16 cellular contexts compared by ENCODE assay signal in the genomic region with DNA sequence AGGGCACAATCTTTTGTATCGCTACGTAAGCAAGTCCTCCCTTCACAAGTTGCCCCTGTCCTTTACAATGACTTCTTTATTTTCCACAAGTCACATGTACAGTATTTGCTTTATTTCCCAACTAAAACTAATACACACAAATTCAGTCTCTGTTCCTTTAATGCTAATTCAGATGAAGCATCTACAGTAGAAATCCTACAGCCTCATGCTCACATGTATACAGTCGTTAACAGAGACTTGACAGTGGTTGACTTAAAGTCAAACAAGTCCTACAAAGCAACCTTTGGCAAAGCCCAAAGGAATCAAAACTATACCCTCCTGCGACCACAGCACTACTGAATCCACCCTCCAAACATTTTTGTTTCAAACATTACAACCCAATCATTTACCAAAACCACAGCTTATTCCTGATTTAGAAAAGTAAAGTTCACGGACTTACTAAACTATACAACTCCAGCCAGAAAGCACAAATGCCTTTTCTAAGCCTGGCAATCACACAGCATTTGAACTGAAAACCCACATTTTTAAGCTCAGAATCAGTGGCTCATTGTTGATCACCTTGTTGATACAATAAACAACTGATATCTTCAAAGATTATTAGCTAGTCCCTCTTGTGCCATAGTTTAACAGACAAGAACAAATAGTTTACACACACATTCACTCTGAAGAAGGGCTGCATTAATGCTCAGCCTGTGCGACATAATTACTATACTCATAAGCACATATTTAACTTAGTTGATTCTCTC.
A peak's percentile ranks its signal among the peaks of the same experiment; 100 is the strongest.
DNase-seq lines count a peak whose midpoint lies in the region; ATAC-seq and TF ChIP-seq lines count a peak whose summit lies in the region.
"Had no signal": no experiment of that assay in that cellular context is flagged by ENCODE, and none has a peak within 500 bp of the region (broad histone marks: within the 10 kb centered on the region; RNA-seq: fewer than 3 reads in every experiment).

No MANE protein-coding gene starts in this region.

- no peak for DNase-seq in Caco-2
- peak; percentile 11 to 28 for DNase-seq in NCI-H526 (lab: John Stamatoyannopoulos, UW)
- DNase-seq in esophagus muscularis mucosa (ENCODE audit: extremely low spot score): no peak
- no peak for DNase-seq in osteoblast (ENCODE audit: insufficient read length, low spot score, missing footprints)
- DNase-seq in stimulated activated naive CD8-positive, alpha-beta T cell treated with anti-CD3 and anti-CD28 coated beads, Interleukin-15, amount 100 ng/mL, for 72 hours: no peak
- DNase-seq: activated T-cell treated with anti-CD3 and anti-CD28 coated beads, Interleukin-2, amount 50 U/mL, for 4 hours; dermis blood vessel endothelial cell; DMS79; NCI-H2029 treated with DMSO at 0.1 percent for 48 hours; pancreas had no signal

- H3K4me2 ChIP-seq in osteoblast (ENCODE audit: insufficient read depth, low read length): peak overlapping the region; percentile 52

- H3K9me3 ChIP-seq in Caco-2: no peaks in the 10 kb centered on the region
- H3K9me3 ChIP-seq in esophagus muscularis mucosa: no peaks in the 10 kb centered on the region
- no peaks in the 10 kb centered on the region for H3K9me3 ChIP-seq in osteoblast (ENCODE audit: low read depth, low read length)
- H3K9me3 ChIP-seq: pancreas had no signal

- H4K20me1 ChIP-seq in osteoblast (ENCODE audit: insufficient read depth, low read length): no peaks in the 10 kb centered on the region

- no TSS peak for BruUV-seq in Caco-2 (replicated peaks; lab: Mats Ljungman, UMichigan)

- no peak for ATAC-seq in HG02885 (IDR thresholded peaks at IDR 0.05; ENCODE audit: poor library complexity, unreplicated experiment)
- no peak for ATAC-seq in HG02938 (IDR thresholded peaks at IDR 0.05; ENCODE audit: unreplicated experiment)
- no peak for ATAC-seq in GM21381 (IDR thresholded peaks at IDR 0.05; ENCODE audit: unreplicated experiment)
- ATAC-seq in stimulated activated naive CD8-positive, alpha-beta T cell treated with anti-CD3 and anti-CD28 coated beads, Interleukin-15, amount 100 ng/mL, for 72 hours: no peak
- ATAC-seq: activated T-cell treated with anti-CD3 and anti-CD28 coated beads, Interleukin-2, amount 50 U/mL, for 4 hours; HCT116; pancreas had no signal

- H2AFZ ChIP-seq in osteoblast (ENCODE audit: low read length): no peak overlapping the region

- intact Hi-C loops in Caco-2 (cut with micrococcal nuclease; ENCODE audit: unreplicated experiment): loop anchor here (5.0 kb wide), 1 partner anchor 33 kb away; no protein-coding TSS in a partner anchor
- intact Hi-C loops in esophagus muscularis mucosa (cut with DNase I): no loop called here

- 79% methylated on average over 6 of the region's 6 CpGs for WGBS in esophagus muscularis mucosa

- no peak for TF ChIP-seq POLR2A in esophagus muscularis mucosa (IDR thresholded peaks at IDR 0.05; ENCODE audit: low read depth)

- CTCF ChIA-PET in Caco-2 (lab: Charles Lee): interaction anchor here (1.4 kb wide), 1 partner anchor 46 kb away, joined by 7 read pairs; no protein-coding TSS in a partner anchor

- no peaks in the 10 kb centered on the region for H3K27me3 ChIP-seq in Caco-2 (replicated peaks; ENCODE audit: control insufficient read depth, insufficient read depth, low read length)
- no peaks in the 10 kb centered on the region for H3K27me3 ChIP-seq in esophagus muscularis mucosa
- H3K27me3 ChIP-seq in osteoblast (ENCODE audit: insufficient read depth, low read length): no peaks in the 10 kb centered on the region
- H3K27me3 ChIP-seq: pancreas had no signal

- H3K27ac Mint-ChIP-seq in Caco-2 (ENCODE audit: unreplicated experiment): no peak overlapping the region
- no peak overlapping the region for H3K27ac Mint-ChIP-seq in stimulated activated naive CD8-positive, alpha-beta T cell treated with anti-CD3 and anti-CD28 coated beads, Interleukin-15, amount 100 ng/mL, for 72 hours
- H3K27ac Mint-ChIP-seq: B cell had no signal

- no peak overlapping the region for H3K4me3 Mint-ChIP-seq in Caco-2 (ENCODE audit: unreplicated experiment)
- H3K4me3 Mint-ChIP-seq in stimulated activated naive CD8-positive, alpha-beta T cell treated with anti-CD3 and anti-CD28 coated beads, Interleukin-15, amount 100 ng/mL, for 72 hours: no peak overlapping the region
- H3K4me3 Mint-ChIP-seq: activated T-cell treated with anti-CD3 and anti-CD28 coated beads, Interleukin-2, amount 50 U/mL, for 4 hours; B cell had no signal

- TF ChIP-seq CTCF in Caco-2 (IDR thresholded peaks at IDR 0.05; ENCODE audit: insufficient read depth in 1 of 2, low read depth in 1 of 2, low read length in 1 of 2, severe bottlenecking in 1 of 2, unreplicated experiment in 1 of 2) (no peak), esophagus muscularis mucosa (IDR thresholded peaks at IDR 0.05) (no peak), osteoblast (IDR thresholded peaks at IDR 0.05; ENCODE audit: extremely low read depth, low read depth, low read length) (no peak)

- peaks cover 14% of the 10 kb centered on the region; the same call in 1 of the 2 replicates for H3K4me1 ChIP-seq in Caco-2
- H3K4me1 ChIP-seq in esophagus muscularis mucosa: peaks cover 0 to 26% (median 15%) of the 10 kb centered on the region in 4 donors
- peaks cover 14% of the 10 kb centered on the region for H3K4me1 ChIP-seq in osteoblast (ENCODE audit: insufficient read depth, low read length)
- H3K4me1 ChIP-seq: pancreas had no signal

- peaks cover 5% of the 10 kb centered on the region for H3K36me3 Mint-ChIP-seq in Caco-2 (ENCODE audit: insufficient read depth, unreplicated experiment)

- no peak for TF ChIP-seq EP300 in esophagus muscularis mucosa (IDR thresholded peaks at IDR 0.05)

- peaks cover 8% of the 10 kb centered on the region for H3K79me2 ChIP-seq in osteoblast (ENCODE audit: insufficient read depth, low read length)

- no peaks in the 10 kb centered on the region for H3K9me3 Mint-ChIP-seq in Caco-2 (ENCODE audit: unreplicated experiment)
- H3K9me3 Mint-ChIP-seq in stimulated activated naive CD8-positive, alpha-beta T cell treated with anti-CD3 and anti-CD28 coated beads, Interleukin-15, amount 100 ng/mL, for 72 hours: no peaks in the 10 kb centered on the region
- H3K9me3 Mint-ChIP-seq: activated T-cell treated with anti-CD3 and anti-CD28 coated beads, Interleukin-2, amount 50 U/mL, for 4 hours had no signal

- POLR2A ChIA-PET in Caco-2 (lab: Charles Lee): no interaction called here

- H3K36me3 ChIP-seq in Caco-2 (ENCODE audit: control insufficient read depth, insufficient read depth, low read length) (no peaks in the 10 kb centered on the region; the same call in 1 of the 2 replicates), esophagus muscularis mucosa (no peaks in the 10 kb centered on the region), osteoblast (ENCODE audit: insufficient read depth, low read length) (no peaks in the 10 kb centered on the region)
- H3K36me3 ChIP-seq: pancreas had no signal

- H3K27ac ChIP-seq in esophagus muscularis mucosa (replicated peaks in 1 of 4) (no peak overlapping the region), osteoblast (ENCODE audit: low read depth, low read length) (no peak overlapping the region)
- H3K27ac ChIP-seq: HL-60 had no signal

- H3K4me3 ChIP-seq in Caco-2 (ENCODE audit: low read depth, low read length): peak overlapping the region; percentile 58
- peak overlapping the region in 3 of 4 donors; percentile 50 to 53 (median 52) for H3K4me3 ChIP-seq in esophagus muscularis mucosa
- peak overlapping the region; percentile 73 for H3K4me3 ChIP-seq in osteoblast (ENCODE audit: insufficient read depth, low read length)

- H3K27me3 Mint-ChIP-seq in Caco-2 (ENCODE audit: insufficient read depth, unreplicated experiment): no peaks in the 10 kb centered on the region
- peaks cover 2% of the 10 kb centered on the region for H3K27me3 Mint-ChIP-seq in stimulated activated naive CD8-positive, alpha-beta T cell treated with anti-CD3 and anti-CD28 coated beads, Interleukin-15, amount 100 ng/mL, for 72 hours

- H3K4me1 Mint-ChIP-seq in Caco-2 (ENCODE audit: low read depth, unreplicated experiment): peaks cover 7% of the 10 kb centered on the region
- no peaks in the 10 kb centered on the region for H3K4me1 Mint-ChIP-seq in stimulated activated naive CD8-positive, alpha-beta T cell treated with anti-CD3 and anti-CD28 coated beads, Interleukin-15, amount 100 ng/mL, for 72 hours
- H3K4me1 Mint-ChIP-seq: B cell had no signal

Comparison
In these comparisons a context has a peak if more than half of its experiments do, and no peak if none do; other contexts are left out.
1. DNase-seq: peak in NCI-H526 (2 of 2); none in Caco-2 (0 of 2), esophagus muscularis mucosa (single experiment), osteoblast (single experiment) and stimulated activated naive CD8-positive, alpha-beta T cell treated with anti-CD3 and anti-CD28 coated beads, Interleukin-15, amount 100 ng/mL, for 72 hours (0 of 2).
2. Peak in every context shown above with its lines, with median percentiles within 50 percentile points of each other: H3K4me3 ChIP-seq.